Comparison of ENCODE assay signal across 24 cellular contexts in genomic region chr14:37369446-37369845, GRCh38.
A peak's percentile ranks its signal among the peaks of the same experiment; 100 is the strongest.
DNase-seq lines count a peak whose midpoint lies in the region; ATAC-seq and TF ChIP-seq lines count a peak whose summit lies in the region.
"Had no signal": no experiment of that assay in that cellular context is flagged by ENCODE, and none has a peak within 500 bp of the region (broad histone marks: within the 10 kb centered on the region; RNA-seq: fewer than 3 reads in every experiment).

No MANE protein-coding gene starts in this region.

- TF ChIP-seq CTCF in LNCaP clone FGC (IDR thresholded peaks at IDR 0.05; ENCODE audit: control insufficient read depth, extremely low read depth, insufficient read depth) (no peak), glutamatergic neuron (IDR thresholded peaks at IDR 0.05; ENCODE audit: partially characterized antibody, unreplicated experiment) (no peak)

- no peak overlapping the region for H3K4me3 ChIP-seq in LNCaP clone FGC (ENCODE audit: low read depth, low read length)
- H3K4me3 ChIP-seq: dorsolateral prefrontal cortex, K562, Peyer's patch, thyroid gland had no signal

- H3K4me3 Mint-ChIP-seq in glutamatergic neuron (ENCODE audit: unreplicated experiment): no peak overlapping the region
- H3K4me3 Mint-ChIP-seq: activated CD8-positive, alpha-beta T cell treated with anti-CD3 and anti-CD28 coated beads, Interleukin-2, amount 10 ng/mL, durations not matched to agents 7 days and 5 days; activated naive CD8-positive, alpha-beta T cell treated with anti-CD3 and anti-CD28 coated beads, Interleukin-2, amount 50 U/mL, for 24 hours; CD14-positive monocyte; stimulated activated naive CD8-positive, alpha-beta T cell treated with anti-CD3 and anti-CD28 coated beads, Interleukin-15, amount 100 ng/mL, for 72 hours had no signal

- ATAC-seq in GM18870 (IDR thresholded peaks at IDR 0.05; ENCODE audit: unreplicated experiment): no peak
- no peak for ATAC-seq in HG02798 (IDR thresholded peaks at IDR 0.05; ENCODE audit: poor library complexity, unreplicated experiment)
- ATAC-seq: activated CD8-positive, alpha-beta T cell treated with anti-CD3 and anti-CD28 coated beads, Interleukin-2, amount 10 ng/mL, durations not matched to agents 7 days and 5 days; activated naive CD8-positive, alpha-beta T cell treated with anti-CD3 and anti-CD28 coated beads, Interleukin-2, amount 50 U/mL, for 24 hours; K562; stimulated activated naive CD8-positive, alpha-beta T cell treated with anti-CD3 and anti-CD28 coated beads, Interleukin-15, amount 100 ng/mL, for 72 hours had no signal

- H3K4me1 Mint-ChIP-seq in glutamatergic neuron (ENCODE audit: low read depth, unreplicated experiment): no peaks in the 10 kb centered on the region
- H3K4me1 Mint-ChIP-seq: activated naive CD8-positive, alpha-beta T cell treated with anti-CD3 and anti-CD28 coated beads, Interleukin-2, amount 50 U/mL, for 24 hours; CD14-positive monocyte; stimulated activated naive CD8-positive, alpha-beta T cell treated with anti-CD3 and anti-CD28 coated beads, Interleukin-15, amount 100 ng/mL, for 72 hours had no signal

- H3K36me3 Mint-ChIP-seq in glutamatergic neuron (ENCODE audit: unreplicated experiment): peaks cover 19% of the 10 kb centered on the region
- H3K36me3 Mint-ChIP-seq: CD14-positive monocyte had no signal

- H3K27me3 Mint-ChIP-seq in glutamatergic neuron (ENCODE audit: unreplicated experiment): no peaks in the 10 kb centered on the region
- H3K27me3 Mint-ChIP-seq: activated naive CD8-positive, alpha-beta T cell treated with anti-CD3 and anti-CD28 coated beads, Interleukin-2, amount 50 U/mL, for 24 hours; stimulated activated naive CD8-positive, alpha-beta T cell treated with anti-CD3 and anti-CD28 coated beads, Interleukin-15, amount 100 ng/mL, for 72 hours had no signal

- H3K27ac Mint-ChIP-seq in glutamatergic neuron (ENCODE audit: unreplicated experiment): no peak overlapping the region
- H3K27ac Mint-ChIP-seq: activated CD8-positive, alpha-beta T cell treated with anti-CD3 and anti-CD28 coated beads, Interleukin-2, amount 10 ng/mL, durations not matched to agents 7 days and 5 days; activated naive CD8-positive, alpha-beta T cell treated with anti-CD3 and anti-CD28 coated beads, Interleukin-2, amount 50 U/mL, for 24 hours; CD14-positive monocyte; stimulated activated naive CD8-positive, alpha-beta T cell treated with anti-CD3 and anti-CD28 coated beads, Interleukin-15, amount 100 ng/mL, for 72 hours had no signal

- H3K9me3 Mint-ChIP-seq in glutamatergic neuron (ENCODE audit: unreplicated experiment): no peaks in the 10 kb centered on the region

- DNase-seq in COLO668 (lab: John Stamatoyannopoulos, UW; ENCODE audit: unreplicated experiment): peak; percentile 39
- DNase-seq in LNCaP clone FGC (ENCODE audit: low read depth): peak; percentile 89
- peak; percentile 53 for DNase-seq in NCI-H2081 treated with DMSO at 0.1 percent for 48 hours (lab: John Stamatoyannopoulos, UW)
- DNase-seq in SHP77 treated with DMSO at 0.1 percent for 48 hours (lab: John Stamatoyannopoulos, UW): peak; percentile 96
- DNase-seq in 8988T: no peak
- DNase-seq in glutamatergic neuron: no peak
- DNase-seq: activated CD8-positive, alpha-beta T cell treated with anti-CD3 and anti-CD28 coated beads, Interleukin-2, amount 10 ng/mL, durations not matched to agents 7 days and 5 days; activated effector memory CD4-positive, alpha-beta T cell treated with Interleukin-2 at 50 U/mL for 16 hours; activated naive CD8-positive, alpha-beta T cell treated with anti-CD3 and anti-CD28 coated beads, Interleukin-2, amount 50 U/mL, for 24 hours; activated T-cell treated with anti-CD3 and anti-CD28 coated beads for 4 hours; cerebellar nuclear complex; dorsolateral prefrontal cortex; kidney glomerular epithelial cell; mammary epithelial cell; MM.1S; NCI-H2171; NK-92 treated with Interleukin-12 subunit alpha and Interleukin-12 subunit beta, amount 100 ng/mL, for 24 hours; Peyer's patch; stimulated activated naive CD8-positive, alpha-beta T cell treated with anti-CD3 and anti-CD28 coated beads, Interleukin-15, amount 100 ng/mL, for 72 hours; thyroid gland had no signal

Comparison
In these comparisons a context has a peak if more than half of its experiments do, and no peak if none do; other contexts are left out.
1. DNase-seq: peak in COLO668 (single experiment), LNCaP clone FGC (single experiment), NCI-H2081 treated with DMSO at 0.1 percent for 48 hours (single experiment) and SHP77 treated with DMSO at 0.1 percent for 48 hours (single experiment); none in 8988T (single experiment) and glutamatergic neuron (single experiment).